28 cellular contexts compared by ENCODE assay signal in genomic region chr7:24750441-24751055, GRCh38.
"Had no signal": no experiment of that assay in that cellular context is flagged by ENCODE, and none has a peak within 500 bp of the region (broad histone marks: within the 10 kb centered on the region; RNA-seq: fewer than 3 reads in every experiment).

No MANE protein-coding gene starts in this region.

- H3K9me3 ChIP-seq: colonic mucosa, esophagus squamous epithelium, gastroesophageal sphincter, left lung, lower lobe of right lung, pancreas, prostate gland, sigmoid colon, upper lobe of left lung, vagina had no signal

- H3K4me1 ChIP-seq: colonic mucosa, gastroesophageal sphincter, left lung, lower lobe of right lung, pancreas, prostate gland, sigmoid colon, upper lobe of left lung had no signal

- H3K4me3 ChIP-seq: colonic mucosa, esophagus squamous epithelium, gastroesophageal sphincter, left lung, lower lobe of right lung, pancreas, prostate gland, sigmoid colon, upper lobe of left lung, vagina had no signal

- ATAC-seq: activated CD8-positive, alpha-beta T cell treated with anti-CD3 and anti-CD28 coated beads for 36 hours; activated naive CD8-positive, alpha-beta T cell treated with anti-CD3 and anti-CD28 coated beads, Interleukin-2, amount 50 U/mL, for 24 hours; activated T-cell treated with anti-CD3 and anti-CD28 coated beads, Interleukin-2, amount 50 U/mL, for 4 hours; activated T-helper 17 cell treated with anti-CD3 and anti-CD28 coated beads, Interleukin-2, amount 50 U/mL, for 72 hours; gastroesophageal sphincter; left lung; lower lobe of right lung; naive thymus-derived CD8-positive, alpha-beta T cell; pancreas; stimulated activated effector memory CD8-positive, alpha-beta T cell treated with anti-CD3 and anti-CD28 coated beads, Interleukin-12 subunit alpha, Interleukin-12 subunit beta, amount 100 ng/mL, for 72 hours; stimulated activated naive CD8-positive, alpha-beta T cell treated with anti-CD3 and anti-CD28 coated beads, Interleukin-15, amount 100 ng/mL, for 72 hours had no signal

- H3K27ac ChIP-seq: colonic mucosa, epithelial cell of prostate, esophagus squamous epithelium, gastroesophageal sphincter, left lung, lower lobe of right lung, pancreas, prostate gland, sigmoid colon, upper lobe of left lung, vagina had no signal

- H3K36me3 ChIP-seq: colonic mucosa, esophagus squamous epithelium, gastroesophageal sphincter, left lung, lower lobe of right lung, pancreas, prostate gland, sigmoid colon, upper lobe of left lung, vagina had no signal

- H3K27me3 ChIP-seq: colonic mucosa, esophagus squamous epithelium, gastroesophageal sphincter, pancreas, sigmoid colon, upper lobe of left lung, vagina had no signal

- DNase-seq: activated B cell treated with CpG ODN at 0.5 μM for 24 hours; activated CD4-positive, alpha-beta T cell treated with anti-CD3 and anti-CD28 coated beads, Interleukin-2, amount 50 U/mL, for 1 hour; activated CD8-positive, alpha-beta T cell treated with anti-CD3 and anti-CD28 coated beads for 36 hours; activated naive CD8-positive, alpha-beta T cell treated with anti-CD3 and anti-CD28 coated beads, Interleukin-2, amount 50 U/mL, for 24 hours; activated T-cell treated with anti-CD3 and anti-CD28 coated beads, Interleukin-2, amount 50 U/mL, for 4 hours; colonic mucosa; effector CD8-positive, alpha-beta T cell; esophagus squamous epithelium; head of caudate nucleus; left lung; lower lobe of right lung; mesenchymal stem cell; naive thymus-derived CD8-positive, alpha-beta T cell; nucleus accumbens; pancreas; retina; sigmoid colon; small intestine; stimulated activated CD4-positive, alpha-beta T cell treated with anti-CD3 and anti-CD28 coated beads, Interleukin-4, amount 100 ng/mL, for 24 hours; stimulated activated naive CD8-positive, alpha-beta T cell treated with anti-CD3 and anti-CD28 coated beads, Interleukin-15, amount 100 ng/mL, for 72 hours; substantia nigra; upper lobe of left lung had no signal
